15 cellular contexts compared by ENCODE assay signal in genomic region chr11:3222941-3223905, GRCh38. TPM values are rescaled to one million over a fixed set of nuclear protein-coding genes. Genes with fewer than 3 reads are reported as not detected.
DNase-seq lines count a peak whose midpoint lies in the region; ATAC-seq and TF ChIP-seq lines count a peak whose summit lies in the region.
"Had no signal": no experiment of that assay in that cellular context is flagged by ENCODE, and none has a peak within 500 bp of the region (broad histone marks: within the 10 kb centered on the region; RNA-seq: fewer than 3 reads in every experiment).

No MANE protein-coding gene starts in this region.

- no peak for TF ChIP-seq EP300 in stomach (IDR thresholded peaks at IDR 0.05)

- CTCF ChIA-PET in activated CD4-positive, alpha-beta memory T cell treated with anti-CD3 and anti-CD28 coated beads, Interleukin-2, amount 10 ng/mL, durations not matched to agents 7 days and 5 days (lab: Charles Lee) = interaction anchor here (0.7 to 1.5 kb wide), 2 partner anchors 13 to 131 kb away, joined by 3 read pairs; no protein-coding TSS in a partner anchor
- CTCF ChIA-PET in activated CD4-positive, alpha-beta memory T cell treated with anti-CD3 and anti-CD28 coated beads for 36 hours (lab: Charles Lee) = interaction anchor here (1.2 kb wide), 1 partner anchor 185 kb away, joined by 3 read pairs; no protein-coding TSS in a partner anchor
- CTCF ChIA-PET in activated CD8-positive, alpha-beta T cell treated with anti-CD3 and anti-CD28 coated beads, Interleukin-2, amount 10 ng/mL, durations not matched to agents 7 days and 5 days (lab: Charles Lee) = interaction anchor here (0.6 to 1.2 kb wide), 2 partner anchors 131 to 254 kb away, joined by 3 read pairs; no protein-coding TSS in a partner anchor

- no peak for TF ChIP-seq CTCF in stomach (IDR thresholded peaks at IDR 0.05)

- ATAC-seq in activated CD8-positive, alpha-beta T cell treated with anti-CD3 and anti-CD28 coated beads, Interleukin-2, amount 10 ng/mL, durations not matched to agents 7 days and 5 days = peak; percentile 28
- ATAC-seq in GM18873 (IDR thresholded peaks at IDR 0.05; ENCODE audit: low FRiP score, unreplicated experiment) = no peak
- ATAC-seq: left cardiac atrium; PC-3; stimulated activated naive CD8-positive, alpha-beta T cell treated with anti-CD3 and anti-CD28 coated beads, Interleukin-15, amount 100 ng/mL, for 72 hours had no signal

- no peaks in the 10 kb centered on the region for H3K9me3 ChIP-seq in stomach
- H3K9me3 ChIP-seq: spleen had no signal

- POLR2A ChIA-PET in activated CD4-positive, alpha-beta memory T cell treated with anti-CD3 and anti-CD28 coated beads, Interleukin-2, amount 10 ng/mL, durations not matched to agents 7 days and 5 days (lab: Charles Lee) = no interaction called here
- POLR2A ChIA-PET in activated CD4-positive, alpha-beta memory T cell treated with anti-CD3 and anti-CD28 coated beads for 36 hours (lab: Charles Lee) = interaction anchor here (0.6 kb wide), 1 partner anchor 15 kb away, joined by 3 read pairs; no protein-coding TSS in a partner anchor
- POLR2A ChIA-PET in activated CD8-positive, alpha-beta T cell treated with anti-CD3 and anti-CD28 coated beads, Interleukin-2, amount 10 ng/mL, durations not matched to agents 7 days and 5 days (lab: Charles Lee) = no interaction called here

- 69 to 79% (median 79%) methylated on average over 30 to 36 of the region's 36 CpGs for WGBS in stomach, 5 donors

- no peak overlapping the region for H3K4me3 Mint-ChIP-seq in activated CD4-positive, alpha-beta memory T cell treated with anti-CD3 and anti-CD28 coated beads, Interleukin-2, amount 10 ng/mL, durations not matched to agents 7 days and 5 days
- H3K4me3 Mint-ChIP-seq in activated CD4-positive, alpha-beta memory T cell treated with anti-CD3 and anti-CD28 coated beads for 36 hours = no peak overlapping the region
- no peak overlapping the region for H3K4me3 Mint-ChIP-seq in activated CD8-positive, alpha-beta T cell treated with anti-CD3 and anti-CD28 coated beads, Interleukin-2, amount 10 ng/mL, durations not matched to agents 7 days and 5 days

- H3K27ac Mint-ChIP-seq in activated CD4-positive, alpha-beta memory T cell treated with anti-CD3 and anti-CD28 coated beads, Interleukin-2, amount 10 ng/mL, durations not matched to agents 7 days and 5 days = no peak overlapping the region
- H3K27ac Mint-ChIP-seq in activated CD4-positive, alpha-beta memory T cell treated with anti-CD3 and anti-CD28 coated beads for 36 hours = no peak overlapping the region
- no peak overlapping the region for H3K27ac Mint-ChIP-seq in activated CD8-positive, alpha-beta T cell treated with anti-CD3 and anti-CD28 coated beads, Interleukin-2, amount 10 ng/mL, durations not matched to agents 7 days and 5 days
- H3K27ac Mint-ChIP-seq: progenitor cell of endocrine pancreas had no signal

- intact Hi-C loops in activated CD4-positive, alpha-beta memory T cell treated with anti-CD3 and anti-CD28 coated beads for 36 hours (cut with micrococcal nuclease) = no loop called here
- intact Hi-C loops in stomach (cut with DNase I; ENCODE audit: low total_unique reads) = no loop called here

- H3K27me3 Mint-ChIP-seq in activated CD4-positive, alpha-beta memory T cell treated with anti-CD3 and anti-CD28 coated beads, Interleukin-2, amount 10 ng/mL, durations not matched to agents 7 days and 5 days = peaks cover 2% of the 10 kb centered on the region
- H3K27me3 Mint-ChIP-seq in activated CD4-positive, alpha-beta memory T cell treated with anti-CD3 and anti-CD28 coated beads for 36 hours = peaks cover 9% of the 10 kb centered on the region
- peaks cover 7% of the 10 kb centered on the region for H3K27me3 Mint-ChIP-seq in activated CD8-positive, alpha-beta T cell treated with anti-CD3 and anti-CD28 coated beads, Interleukin-2, amount 10 ng/mL, durations not matched to agents 7 days and 5 days (ENCODE audit: low read depth)

- no peaks in the 10 kb centered on the region for H3K9me3 Mint-ChIP-seq in activated CD4-positive, alpha-beta memory T cell treated with anti-CD3 and anti-CD28 coated beads, Interleukin-2, amount 10 ng/mL, durations not matched to agents 7 days and 5 days
- no peaks in the 10 kb centered on the region for H3K9me3 Mint-ChIP-seq in activated CD4-positive, alpha-beta memory T cell treated with anti-CD3 and anti-CD28 coated beads for 36 hours
- no peaks in the 10 kb centered on the region for H3K9me3 Mint-ChIP-seq in activated CD8-positive, alpha-beta T cell treated with anti-CD3 and anti-CD28 coated beads, Interleukin-2, amount 10 ng/mL, durations not matched to agents 7 days and 5 days (ENCODE audit: insufficient read depth)
- H3K9me3 Mint-ChIP-seq: stimulated activated naive CD8-positive, alpha-beta T cell treated with anti-CD3 and anti-CD28 coated beads, Interleukin-15, amount 100 ng/mL, for 72 hours had no signal

- no peak for TF ChIP-seq POLR2A in stomach (IDR thresholded peaks at IDR 0.05)

- no peaks in the 10 kb centered on the region for H3K36me3 Mint-ChIP-seq in activated CD4-positive, alpha-beta memory T cell treated with anti-CD3 and anti-CD28 coated beads, Interleukin-2, amount 10 ng/mL, durations not matched to agents 7 days and 5 days (ENCODE audit: low read depth)
- H3K36me3 Mint-ChIP-seq in activated CD4-positive, alpha-beta memory T cell treated with anti-CD3 and anti-CD28 coated beads for 36 hours = no peaks in the 10 kb centered on the region
- H3K36me3 Mint-ChIP-seq in activated CD8-positive, alpha-beta T cell treated with anti-CD3 and anti-CD28 coated beads, Interleukin-2, amount 10 ng/mL, durations not matched to agents 7 days and 5 days (ENCODE audit: low read depth) = no peaks in the 10 kb centered on the region

- no peak overlapping the region for H3K27ac ChIP-seq in stomach
- H3K27ac ChIP-seq: spleen had no signal

- DNase-seq in activated CD4-positive, alpha-beta memory T cell treated with anti-CD3 and anti-CD28 coated beads, Interleukin-2, amount 10 ng/mL, durations not matched to agents 7 days and 5 days = peak; percentile 15
- no peak for DNase-seq in activated CD4-positive, alpha-beta memory T cell treated with anti-CD3 and anti-CD28 coated beads for 36 hours
- DNase-seq in Jurkat, Clone E6-1 (ENCODE audit: low read depth, low spot score) = peak; percentile 82
- peak; percentile 36 for DNase-seq in activated CD8-positive, alpha-beta T cell treated with anti-CD3 and anti-CD28 coated beads, Interleukin-2, amount 10 ng/mL, durations not matched to agents 7 days and 5 days
- DNase-seq in stomach (peak; percentile 17), amniotic stem cell (lab: John Stamatoyannopoulos, UW) (no peak), NCI-H1930 (lab: John Stamatoyannopoulos, UW) (no peak)
- DNase-seq: hippocampal formation; PC-3; spleen; stimulated activated naive CD8-positive, alpha-beta T cell treated with anti-CD3 and anti-CD28 coated beads, Interleukin-15, amount 100 ng/mL, for 72 hours had no signal

- H3K36me3 ChIP-seq in stomach = no peaks in the 10 kb centered on the region
- H3K36me3 ChIP-seq: spleen had no signal

- peaks cover 0 to 83% (median 45%) of the 10 kb centered on the region in 3 donors for H3K27me3 ChIP-seq in stomach

- peaks cover 2% of the 10 kb centered on the region for H3K4me1 Mint-ChIP-seq in activated CD4-positive, alpha-beta memory T cell treated with anti-CD3 and anti-CD28 coated beads, Interleukin-2, amount 10 ng/mL, durations not matched to agents 7 days and 5 days
- peaks cover 3% of the 10 kb centered on the region for H3K4me1 Mint-ChIP-seq in activated CD4-positive, alpha-beta memory T cell treated with anti-CD3 and anti-CD28 coated beads for 36 hours (ENCODE audit: low read depth)
- peaks cover 8% of the 10 kb centered on the region for H3K4me1 Mint-ChIP-seq in activated CD8-positive, alpha-beta T cell treated with anti-CD3 and anti-CD28 coated beads, Interleukin-2, amount 10 ng/mL, durations not matched to agents 7 days and 5 days (ENCODE audit: low read depth)

- no peaks in the 10 kb centered on the region for H3K4me1 ChIP-seq in stomach

- peak overlapping the region; percentile 24; the same call in 1 of the 2 replicates for H3K4me3 ChIP-seq in Jurkat, Clone E6-1 (ENCODE audit: low read length)
- H3K4me3 ChIP-seq in stomach = no peak overlapping the region
- H3K4me3 ChIP-seq: spleen had no signal

RNA-seq across cellular contexts. Expression of gene MRGPRG, which starts 4.6 kb away (rescaled TPM):
- total RNA-seq in activated CD4-positive, alpha-beta memory T cell treated with anti-CD3 and anti-CD28 coated beads, Interleukin-2, amount 10 ng/mL, durations not matched to agents 7 days and 5 days = not detected
- not detected for total RNA-seq in activated CD4-positive, alpha-beta memory T cell treated with anti-CD3 and anti-CD28 coated beads for 36 hours
- polyA plus RNA-seq in Jurkat, Clone E6-1 (2012; ENCODE audit: insufficient read depth, insufficient read length) = not detected
- not detected for total RNA-seq in activated CD8-positive, alpha-beta T cell treated with anti-CD3 and anti-CD28 coated beads, Interleukin-2, amount 10 ng/mL, durations not matched to agents 7 days and 5 days
- total RNA-seq in stomach = not detected
- polyA plus RNA-seq in stomach = not detected
- total RNA-seq: left cardiac atrium, M059J, PC-3, progenitor cell of endocrine pancreas, spleen had no signal
- polyA plus RNA-seq: spleen had no signal

RNA-seq across cellular contexts. Expression of gene MRGPRE, which starts 9.0 kb away (rescaled TPM):
- not detected for total RNA-seq in activated CD4-positive, alpha-beta memory T cell treated with anti-CD3 and anti-CD28 coated beads, Interleukin-2, amount 10 ng/mL, durations not matched to agents 7 days and 5 days
- not detected for total RNA-seq in activated CD4-positive, alpha-beta memory T cell treated with anti-CD3 and anti-CD28 coated beads for 36 hours
- polyA plus RNA-seq in Jurkat, Clone E6-1 (2012; ENCODE audit: insufficient read depth, insufficient read length) = not detected
- total RNA-seq in activated CD8-positive, alpha-beta T cell treated with anti-CD3 and anti-CD28 coated beads, Interleukin-2, amount 10 ng/mL, durations not matched to agents 7 days and 5 days = not detected
- not detected for total RNA-seq in stomach
- not detected for polyA plus RNA-seq in stomach
- total RNA-seq: M059J, PC-3, progenitor cell of endocrine pancreas had no signal
- polyA plus RNA-seq: spleen had no signal

RNA-seq across cellular contexts. Expression of gene OSBPL5, which starts 58.1 kb away (rescaled TPM):
- 1 to 10 TPM; 1.6 to 1.7 TPM for total RNA-seq in activated CD4-positive, alpha-beta memory T cell treated with anti-CD3 and anti-CD28 coated beads, Interleukin-2, amount 10 ng/mL, durations not matched to agents 7 days and 5 days
- total RNA-seq in activated CD4-positive, alpha-beta memory T cell treated with anti-CD3 and anti-CD28 coated beads for 36 hours = 1 to 10 TPM; 4.6 to 4.7 TPM
- polyA plus RNA-seq in Jurkat, Clone E6-1 (2012; ENCODE audit: insufficient read depth, insufficient read length) = 19.0 TPM
- total RNA-seq in activated CD8-positive, alpha-beta T cell treated with anti-CD3 and anti-CD28 coated beads, Interleukin-2, amount 10 ng/mL, durations not matched to agents 7 days and 5 days = 10 to 100 TPM; 10.1 to 11.0 TPM
- 100 to 1,000 TPM in 1 of 5 donors, 10 to 100 TPM in 4; 24.3 to 127 (median 38.2) TPM for total RNA-seq in stomach
- polyA plus RNA-seq in stomach = 10 to 100 TPM in 1 of 3 donors, 1 to 10 TPM in 2; 8.6 to 16.6 (median 9.2) TPM

Comparison
In these comparisons a context has a peak if more than half of its experiments do, and no peak if none do; other contexts are left out.
1. DNase-seq: peak in activated CD4-positive, alpha-beta memory T cell treated with anti-CD3 and anti-CD28 coated beads, Interleukin-2, amount 10 ng/mL, durations not matched to agents 7 days and 5 days (single experiment), Jurkat, Clone E6-1 (single experiment), activated CD8-positive, alpha-beta T cell treated with anti-CD3 and anti-CD28 coated beads, Interleukin-2, amount 10 ng/mL, durations not matched to agents 7 days and 5 days (single experiment) and stomach (single experiment); none in activated CD4-positive, alpha-beta memory T cell treated with anti-CD3 and anti-CD28 coated beads for 36 hours (single experiment), amniotic stem cell (single experiment) and NCI-H1930 (0 of 2).